15 cellular contexts compared by ENCODE assay signal in genomic region chr2:55309441-55309840, GRCh38. TPM values are rescaled to one million over a fixed set of nuclear protein-coding genes. Genes with fewer than 3 reads are reported as not detected.
DNase-seq lines count a peak whose midpoint lies in the region; ATAC-seq, FAIRE-seq and TF ChIP-seq lines count a peak whose summit lies in the region.
"Had no signal": no experiment of that assay in that cellular context is flagged by ENCODE, and none has a peak within 500 bp of the region (broad histone marks: within the 10 kb centered on the region; RNA-seq: fewer than 3 reads in every experiment).

No MANE protein-coding gene starts in this region.

- peaks cover 89% of the 10 kb centered on the region for H3K36me3 ChIP-seq in HUES64 (ENCODE audit: insufficient read depth, low read length)
- H3K36me3 ChIP-seq in kidney (ENCODE audit: control insufficient read depth in 1 of 2, insufficient read depth in 2 of 2, low read length in 2 of 2) = peaks cover 0 to 4% of the 10 kb centered on the region in 2 donors
- H3K36me3 ChIP-seq in body of pancreas (replicated peaks in 1 of 2; ENCODE audit: insufficient read depth in 1 of 2, low read depth in 2 of 2) = peaks cover 0 to 2% of the 10 kb centered on the region in 2 donors
- H3K36me3 ChIP-seq: pancreas had no signal

- H3K27me3 ChIP-seq in HUES64 (ENCODE audit: insufficient read depth, low read length) = no peaks in the 10 kb centered on the region
- H3K27me3 ChIP-seq in body of pancreas = no peaks in the 10 kb centered on the region
- H3K27me3 ChIP-seq: pancreas had no signal

- H3K4me1 ChIP-seq in HUES64 (ENCODE audit: insufficient read depth, low read length) (peaks cover 5% of the 10 kb centered on the region; the same call in 1 of the 2 replicates), kidney (ENCODE audit: control insufficient read depth in 1 of 2, insufficient read depth in 1 of 2, low read depth in 1 of 2, low read length in 2 of 2) (no peaks in the 10 kb centered on the region), body of pancreas (no peaks in the 10 kb centered on the region)
- H3K4me1 ChIP-seq: pancreas had no signal

- ATAC-seq in body of pancreas = no peak
- ATAC-seq: activated CD8-positive, alpha-beta T cell treated with anti-CD3 and anti-CD28 coated beads for 36 hours; pancreas; stimulated activated memory B cell treated with anti-CD40 and anti-IgM and Interleukin-4, amounts not matched to agents 10 μg/mL and 1 μg/mL and 100 μg/mL, for 72 hours had no signal

- no peak overlapping the region for H3K4me3 ChIP-seq in AG10803 (ENCODE audit: low read length)
- H3K4me3 ChIP-seq in HUES64 (ENCODE audit: low read length) = no peak overlapping the region
- H3K4me3 ChIP-seq in cardiac fibroblast (replicated peaks in 1 of 2; ENCODE audit: low read depth in 2 of 2, low read length in 2 of 2) = no peak overlapping the region
- H3K4me3 ChIP-seq in kidney (ENCODE audit: low read length in 2 of 2) = no peak overlapping the region
- H3K4me3 ChIP-seq in body of pancreas = no peak overlapping the region
- H3K4me3 ChIP-seq: coronary artery, pancreas had no signal

- H3K9ac ChIP-seq in HUES64 (ENCODE audit: low read depth, low read length) (no peak overlapping the region), kidney (ENCODE audit: low read length in 2 of 2) (no peak overlapping the region)

- peak; percentile 69 for DNase-seq in AG10803 (ENCODE audit: low read depth)
- DNase-seq in cardiac fibroblast (ENCODE audit: low read depth in 2 of 2) = peak; percentile 67 to 77
- no peak for DNase-seq in kidney
- DNase-seq in body of pancreas = no peak
- DNase-seq in GM12891 (ENCODE audit: insufficient read length, low spot score) = no peak
- no peak for DNase-seq in NCI-H1436 (lab: John Stamatoyannopoulos, UW)
- DNase-seq in activated effector memory CD4-positive, alpha-beta T cell treated with Interleukin-2 at 50 U/mL for 16 hours = no peak
- DNase-seq: activated CD8-positive, alpha-beta T cell treated with anti-CD3 and anti-CD28 coated beads for 36 hours; activated naive CD4-positive, alpha-beta T cell; NCI-H2171 treated with DMSO at 0.1 percent for 48 hours; pancreas; stimulated activated CD4-positive, alpha-beta T cell treated with anti-CD3 and anti-CD28 coated beads, Interleukin-1b, Interleukin-23, amount 100 ng/mL, for 48 hours had no signal

- peak; percentile 47 for FAIRE-seq in kidney (lab: Jason Lieb, UNC)
- no peak for FAIRE-seq in GM12891 (lab: Jason Lieb, UNC)
- FAIRE-seq: pancreas had no signal

- TF ChIP-seq POLR2A in body of pancreas (IDR thresholded peaks at IDR 0.05) = no peak
- TF ChIP-seq POLR2A in GM12891 (IDR thresholded peaks at IDR 0.05; ENCODE audit: low read depth, low read length) = no peak

- TF ChIP-seq CTCF in AG10803 (conservative IDR thresholded peaks at IDR 0.05; ENCODE audit: low read length) (no peak), cardiac fibroblast (IDR thresholded peaks at IDR 0.05; ENCODE audit: low read depth, low read length) (no peak), kidney (IDR thresholded peaks at IDR 0.05; ENCODE audit: borderline replicate concordance, extremely low read depth, insufficient read depth) (no peak), body of pancreas (IDR thresholded peaks at IDR 0.05) (no peak)

- 0 out of 2 replicates have a peak overlapping the region, but pooled peaks have one; percentile 16 for H3K27ac ChIP-seq in HUES64 (ENCODE audit: low read depth, low read length)
- no peak overlapping the region for H3K27ac ChIP-seq in kidney (ENCODE audit: low read depth in 2 of 2, low read length in 2 of 2)
- H3K27ac ChIP-seq in body of pancreas = no peak overlapping the region
- H3K27ac ChIP-seq: coronary artery, pancreas had no signal

- WGBS in HUES64 = 100% methylated on average over 1 of the region's 2 CpGs
- 77 to 82% methylated on average over 2 of the region's 2 CpGs for WGBS in body of pancreas, 2 donors

- intact Hi-C loops in kidney (cut with DNase I) (no loop called here), body of pancreas (cut with DNase I) (no loop called here)

- H3K9me3 ChIP-seq in HUES64 (ENCODE audit: insufficient read depth, low read depth, low read length) (no peaks in the 10 kb centered on the region), kidney (ENCODE audit: control insufficient read depth in 1 of 2, low read length in 2 of 2) (no peaks in the 10 kb centered on the region), body of pancreas (no peaks in the 10 kb centered on the region)
- H3K9me3 ChIP-seq: pancreas had no signal

TF ChIP-seq in GM12891, 5 proteins besides CTCF, POLR2A, EP300 and RAD21:
- TF ChIP-seq SPI1 (IDR thresholded peaks at IDR 0.05; ENCODE audit: low read depth, low read length) = no peak
- TF ChIP-seq TAF1 (IDR thresholded peaks at IDR 0.05; ENCODE audit: low read depth, low read length) = no peak
- no peak for TF ChIP-seq POU2F2 (IDR thresholded peaks at IDR 0.05; ENCODE audit: low read depth, low read length)
- no peak for TF ChIP-seq PAX5 (IDR thresholded peaks at IDR 0.05; ENCODE audit: insufficient read depth, low read length, severe bottlenecking)
- no peak for TF ChIP-seq POLR2AphosphoS5 (IDR thresholded peaks at IDR 0.05; ENCODE audit: low read depth, low read length)

RNA-seq across cellular contexts. Expression of gene MTIF2, which starts 40.4 kb away (rescaled TPM):
- polyA plus RNA-seq in HUES64 (2013, experiment 1 of 2) = 25.5 TPM
- polyA plus RNA-seq in HUES64 (2013, experiment 2 of 2) = 28.1 TPM
- 27.3 TPM for total RNA-seq in kidney
- 26.0 TPM for polyA plus RNA-seq in kidney (ENCODE audit: insufficient read depth, low read depth, low replicate concordance)
- total RNA-seq in body of pancreas = 10 to 100 TPM; 14.5 to 17.9 TPM
- polyA plus RNA-seq in GM12891 (2012; ENCODE audit: low read depth, missing spikeins) = 26.7 TPM

Comparison
In these comparisons a context has a peak if more than half of its experiments do, and no peak if none do; other contexts are left out.
1. DNase-seq: peak in AG10803 (single experiment) and cardiac fibroblast (2 of 2); none in kidney (single experiment), body of pancreas (0 of 4), GM12891 (single experiment), NCI-H1436 (single experiment) and activated effector memory CD4-positive, alpha-beta T cell treated with Interleukin-2 at 50 U/mL for 16 hours (single experiment).